In genomic region chr1:206705744-206706297, GRCh38 we compare ENCODE assay signal across 9 cellular contexts. TPM values are rescaled to one million over a fixed set of nuclear protein-coding genes. Genes with fewer than 3 reads are reported as not detected.
A peak's percentile ranks its signal among the peaks of the same experiment; 100 is the strongest.
DNase-seq lines count a peak whose midpoint lies in the region; ATAC-seq and TF ChIP-seq lines count a peak whose summit lies in the region.
"Had no signal": no experiment of that assay in that cellular context is flagged by ENCODE, and none has a peak within 500 bp of the region (broad histone marks: within the 10 kb centered on the region; RNA-seq: fewer than 3 reads in every experiment).

No MANE protein-coding gene starts in this region.

- no peak for DNase-seq in MCF 10A (ENCODE audit: unreplicated experiment)
- DNase-seq in mammary epithelial cell, result no peak
- DNase-seq in adrenal gland, result no peak
- no peak for DNase-seq in left lung
- no peak for DNase-seq in transverse colon
- DNase-seq in stimulated activated CD4-positive, alpha-beta T cell treated with anti-CD3 and anti-CD28 coated beads, Interleukin-4, amount 100 ng/mL, for 4 hours, result no peak
- DNase-seq in ecto neural progenitor cell (ENCODE audit: low spot score), result no peak
- DNase-seq in upper lobe of left lung, result no peak

- no peak for TF ChIP-seq EP300 in transverse colon (IDR thresholded peaks at IDR 0.05; ENCODE audit: low read depth)
- TF ChIP-seq EP300 in upper lobe of left lung (IDR thresholded peaks at IDR 0.05), result no peak

- BruUV-seq in MCF 10A (replicated peaks; lab: Mats Ljungman, UMichigan) (no TSS peak), mammary epithelial cell (replicated peaks; lab: Mats Ljungman, UMichigan) (no TSS peak)

- peaks cover 20% of the 10 kb centered on the region for H3K36me3 Mint-ChIP-seq in MCF 10A (ENCODE audit: insufficient read depth, unreplicated experiment)

- peaks cover 94% of the 10 kb centered on the region for H3K79me2 ChIP-seq in mammary epithelial cell (ENCODE audit: insufficient read depth, low read length)

- H3K36me3 ChIP-seq in mammary epithelial cell (ENCODE audit: insufficient read depth, low read length) (no peaks in the 10 kb centered on the region), adrenal gland (replicated peaks in 1 of 2) (no peaks in the 10 kb centered on the region), left lung (no peaks in the 10 kb centered on the region), transverse colon (no peaks in the 10 kb centered on the region), upper lobe of left lung (no peaks in the 10 kb centered on the region)
- H3K36me3 ChIP-seq: HAP-1 had no signal

- H2AFZ ChIP-seq in mammary epithelial cell (ENCODE audit: low read depth, low read length), result no peak overlapping the region

- no peak overlapping the region for H3K4me3 Mint-ChIP-seq in MCF 10A (ENCODE audit: unreplicated experiment)

- H3K9me3 ChIP-seq in mammary epithelial cell (replicated peaks; ENCODE audit: insufficient read depth, low read length) (no peaks in the 10 kb centered on the region), adrenal gland (replicated peaks in 1 of 3) (no peaks in the 10 kb centered on the region), left lung (no peaks in the 10 kb centered on the region), transverse colon (no peaks in the 10 kb centered on the region), upper lobe of left lung (no peaks in the 10 kb centered on the region)
- H3K9me3 ChIP-seq: HAP-1 had no signal

- POLR2A ChIA-PET in MCF 10A (lab: Yijun Ruan, JAX), result interaction anchor here (1.2 to 16.1 kb wide), 4 partner anchors 10 to 31 kb away, joined by 3 to 229 read pairs (median 6); partner anchors contain the start of gene MAPKAPK2

- no peaks in the 10 kb centered on the region for H3K9me3 Mint-ChIP-seq in MCF 10A (ENCODE audit: unreplicated experiment)

- peaks cover 66% of the 10 kb centered on the region for H3K4me1 Mint-ChIP-seq in MCF 10A (ENCODE audit: insufficient read depth, unreplicated experiment)

- H3K9ac ChIP-seq in mammary epithelial cell (ENCODE audit: insufficient read depth, low read length), result no peak overlapping the region

- ATAC-seq in left lung, result no peak
- ATAC-seq in upper lobe of left lung (ENCODE audit: low FRiP score in 2 of 2), result no peak

- H3K27me3 ChIP-seq in mammary epithelial cell (ENCODE audit: insufficient read depth, low read length) (no peaks in the 10 kb centered on the region), adrenal gland (no peaks in the 10 kb centered on the region), left lung (no peaks in the 10 kb centered on the region), transverse colon (no peaks in the 10 kb centered on the region), upper lobe of left lung (no peaks in the 10 kb centered on the region)

- dilution Hi-C loops in mammary epithelial cell (cut with HindIII; ENCODE audit: low sequenced_read_pairs), result loop anchor here (5.0 kb wide), 1 partner anchor 54 kb away; no protein-coding TSS in a partner anchor

- H3K4me2 ChIP-seq in mammary epithelial cell (ENCODE audit: insufficient read depth, low read depth, low read length), result no peak overlapping the region

- intact Hi-C loops in MCF 10A (cut with micrococcal nuclease) (no loop called here), mammary epithelial cell (cut with micrococcal nuclease) (no loop called here), adrenal gland (cut with DNase I) (no loop called here), left lung (cut with DNase I) (no loop called here), transverse colon (cut with DNase I; ENCODE audit: low total_unique reads) (no loop called here)

- H3K4me1 ChIP-seq in mammary epithelial cell (ENCODE audit: insufficient read depth, low read length), result peaks cover 39% of the 10 kb centered on the region
- peaks cover 37 to 84% of the 10 kb centered on the region in 2 donors for H3K4me1 ChIP-seq in adrenal gland (replicated peaks in 1 of 2)
- H3K4me1 ChIP-seq in left lung, result peaks cover 54 to 99% of the 10 kb centered on the region in 2 donors
- H3K4me1 ChIP-seq in transverse colon, result peaks cover 62 to 86% (median 75%) of the 10 kb centered on the region in 4 donors
- H3K4me1 ChIP-seq in upper lobe of left lung, result peaks cover 72 to 90% (median 80%) of the 10 kb centered on the region in 4 donors

- peak overlapping the region; percentile 28 for H3K27ac Mint-ChIP-seq in MCF 10A (ENCODE audit: low read depth, unreplicated experiment)

- CTCF ChIA-PET in MCF 10A (lab: Yijun Ruan, JAX), result interaction anchor here (0.7 to 2.5 kb wide), 16 partner anchors 8 to 214 kb away, joined by 3 to 14 read pairs (median 4); partner anchors contain the start of gene IL20
- CTCF ChIA-PET in mammary epithelial cell (lab: Charles Lee; ENCODE audit: low non-redundant PET), result no interaction called here

- no peak overlapping the region for H3K4me3 ChIP-seq in mammary epithelial cell (replicated peaks in 1 of 3; ENCODE audit: insufficient read depth in 1 of 3, low read depth in 2 of 3, low read length in 3 of 3)
- H3K4me3 ChIP-seq in adrenal gland, result no peak overlapping the region
- no peak overlapping the region for H3K4me3 ChIP-seq in left lung
- H3K4me3 ChIP-seq in transverse colon, result no peak overlapping the region
- H3K4me3 ChIP-seq in upper lobe of left lung, result no peak overlapping the region
- H3K4me3 ChIP-seq: HAP-1 had no signal

- H3K27me3 Mint-ChIP-seq in MCF 10A (ENCODE audit: insufficient read depth, unreplicated experiment), result no peaks in the 10 kb centered on the region

- 83% methylated on average over 8 of the region's 8 CpGs for WGBS in mammary epithelial cell (ENCODE audit: low coverage, missing lambda C conversion rate)
- WGBS in adrenal gland, 4 donors, result 55 to 72% (median 66%) methylated on average over 8 of the region's 8 CpGs
- 59 to 65% methylated on average over 6 to 8 of the region's 8 CpGs for WGBS in transverse colon (ENCODE audit: low coverage in 1 of 2), 2 donors
- 69 to 74% methylated on average over 8 of the region's 8 CpGs for WGBS in upper lobe of left lung, 2 donors

- H4K20me1 ChIP-seq in mammary epithelial cell (ENCODE audit: insufficient read depth, low read length), result no peaks in the 10 kb centered on the region

- TF ChIP-seq CTCF in MCF 10A (IDR thresholded peaks at IDR 0.05; ENCODE audit: unreplicated experiment) (no peak), mammary epithelial cell (conservative IDR thresholded peaks at IDR 0.05 in 1 of 2, IDR thresholded peaks at IDR 0.05 in 1 of 2; ENCODE audit: extremely low read depth in 1 of 2, insufficient read depth in 1 of 2, low read depth in 1 of 2, low read length in 2 of 2) (no peak), adrenal gland (IDR thresholded peaks at IDR 0.05) (no peak), left lung (IDR thresholded peaks at IDR 0.05) (no peak), transverse colon (IDR thresholded peaks at IDR 0.05) (no peak), upper lobe of left lung (IDR thresholded peaks at IDR 0.05) (no peak)

- TF ChIP-seq POLR2A in adrenal gland (IDR thresholded peaks at IDR 0.05) (no peak), transverse colon (IDR thresholded peaks at IDR 0.05) (no peak), upper lobe of left lung (IDR thresholded peaks at IDR 0.05) (no peak)

- no peak overlapping the region for H3K27ac ChIP-seq in mammary epithelial cell (ENCODE audit: insufficient read depth, low read depth, low read length)
- peak overlapping the region in 3 of 5 donors; percentile 6 to 49 (median 48) for H3K27ac ChIP-seq in adrenal gland
- H3K27ac ChIP-seq in left lung, result peak overlapping the region; percentile 55 to 65
- H3K27ac ChIP-seq in transverse colon, result peak overlapping the region; percentile 55 to 63 (median 61)
- peak overlapping the region in 1 of 4 donors; percentile 3 for H3K27ac ChIP-seq in upper lobe of left lung

- in situ Hi-C loops in mammary epithelial cell (cut with MboI; ENCODE audit: low sequenced_read_pairs in 2 of 2) (no loop called here), transverse colon (cut with MboI; ENCODE audit: low pct_ligation_motif_present in 1 of 4, low pct_unique_long_range_greater_than_20kb in 1 of 4, low sequenced_read_pairs in 3 of 4) (no loop called here)

RNA-seq across cellular contexts. Expression of gene MAPKAPK2, which starts 21.1 kb away (rescaled TPM):
- total RNA-seq in MCF 10A (2022) (142 and 178 TPM in 2 replicates), mammary epithelial cell (10 to 100 TPM; 44.2 to 77.5 TPM), adrenal gland (100 to 1,000 TPM in 4 of 8 donors, 10 to 100 TPM in 4; 40.7 to 129 (median 96.0) TPM), left lung (100 to 1,000 TPM in 1 of 2 donors, 10 to 100 TPM in 1; 92.2 to 113 TPM), transverse colon (10 to 100 TPM; 47.0 to 74.8 (median 52.2) TPM), upper lobe of left lung (100 to 1,000 TPM in 2 of 6 donors, 10 to 100 TPM in 4; 64.8 to 135 (median 84.3) TPM)
- polyA plus RNA-seq in mammary epithelial cell (57.4 TPM), adrenal gland (10 to 100 TPM; 66.6 to 80.7 (median 71.6) TPM)
- polyA minus RNA-seq in mammary epithelial cell, result 69.6 TPM
